Comparison of ENCODE assay signal across 18 cellular contexts in the genomic region with DNA sequence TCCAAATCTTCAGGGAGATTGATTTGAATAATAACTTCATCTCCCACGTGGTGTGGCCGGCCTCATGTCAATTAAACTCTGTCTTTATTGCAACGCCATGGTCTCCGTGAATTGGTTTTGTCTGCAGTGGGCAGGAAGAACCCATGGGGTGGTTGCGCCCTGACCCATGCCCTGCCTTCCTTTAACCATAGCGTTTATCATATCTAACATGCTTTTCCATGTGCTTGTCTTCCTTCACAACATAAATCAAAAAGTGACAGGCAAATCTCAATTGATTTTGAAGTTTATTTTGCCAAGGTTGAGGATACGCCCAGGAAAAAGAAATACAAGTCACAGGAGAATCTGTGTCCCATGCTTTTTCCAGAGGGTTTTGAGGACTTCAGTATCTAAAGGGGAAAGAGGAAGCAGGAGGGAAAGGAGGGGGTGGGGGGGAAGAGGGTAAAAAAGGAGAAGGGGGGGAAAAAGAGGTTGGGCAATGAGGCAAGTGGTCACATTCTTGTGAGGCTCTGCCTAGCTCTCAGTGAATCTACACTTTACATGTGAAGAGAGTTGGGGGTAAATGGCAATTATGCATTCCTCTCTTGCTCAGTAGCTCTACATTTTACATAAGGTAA.
DNase-seq lines count a peak whose midpoint lies in the region; ATAC-seq and TF ChIP-seq lines count a peak whose summit lies in the region.
"Had no signal": no experiment of that assay in that cellular context is flagged by ENCODE, and none has a peak within 500 bp of the region (broad histone marks: within the 10 kb centered on the region; RNA-seq: fewer than 3 reads in every experiment).

No MANE protein-coding gene starts in this region.

- H3K27me3 Mint-ChIP-seq in CD14-positive monocyte (ENCODE audit: low read depth in 3 of 3), result peaks cover 0 to 4% (median 1%) of the 10 kb centered on the region in 3 donors

- H3K4me3 Mint-ChIP-seq in CD14-positive monocyte, result peak overlapping the region; percentile 17 to 67

- peaks cover 51% of the 10 kb centered on the region for H3K4me1 Mint-ChIP-seq in CD14-positive monocyte

- peak overlapping the region; percentile 89 to 96 (median 95) for H3K27ac Mint-ChIP-seq in CD14-positive monocyte

- POLR2A ChIA-PET in HEK293T (lab: Yijun Ruan, JAX), result no interaction called here

- CTCF ChIA-PET in HEK293T (lab: Yijun Ruan, JAX), result interaction anchor here (0.7 to 0.8 kb wide), 2 partner anchors 11 to 16 kb away, joined by 3 to 6 read pairs; no protein-coding TSS in a partner anchor

- peaks cover 0 to 4% of the 10 kb centered on the region in 2 donors for H3K36me3 Mint-ChIP-seq in CD14-positive monocyte

- no peaks in the 10 kb centered on the region for H3K27me3 ChIP-seq in lower lobe of right lung (ENCODE audit: low read depth)
- H3K27me3 ChIP-seq: thyroid gland had no signal

- TF ChIP-seq CTCF in CD14-positive monocyte (IDR thresholded peaks at IDR 0.05) (no peak), lower lobe of right lung (IDR thresholded peaks at IDR 0.05) (no peak)

- H3K4me1 ChIP-seq in lower lobe of right lung, result peaks cover 13% of the 10 kb centered on the region
- H3K4me1 ChIP-seq: thyroid gland had no signal

- ATAC-seq in lower lobe of right lung (peak; percentile 34), HG02763 (IDR thresholded peaks at IDR 0.05; ENCODE audit: unreplicated experiment) (no peak), GM21529 (IDR thresholded peaks at IDR 0.05; ENCODE audit: unreplicated experiment) (no peak)

- no peak overlapping the region for H3K4me3 ChIP-seq in lower lobe of right lung
- H3K4me3 ChIP-seq: PC-9, skin epidermis, thyroid gland had no signal

- H3K36me3 ChIP-seq in lower lobe of right lung, result no peaks in the 10 kb centered on the region
- H3K36me3 ChIP-seq: thyroid gland had no signal

- DNase-seq in CD14-positive monocyte (ENCODE audit: low spot score) (peak; percentile 49), HEK293T (ENCODE audit: extremely low spot score) (no peak), OCI-M1 (lab: John Stamatoyannopoulos, UW) (peak; percentile 45), lower lobe of right lung (no peak), NCI-H69 (lab: John Stamatoyannopoulos, UW) (no peak)
- no peak for DNase-seq in NK-92 treated with Interleukin-12 subunit alpha and Interleukin-12 subunit beta, amount 100 ng/mL, for 24 hours (lab: John Stamatoyannopoulos, UW)
- DNase-seq: cerebellar nuclear complex, DMS53, hippocampal formation, Karpas-422, NCI-H1436, NCI-H345, PC-9, thyroid gland had no signal

- peaks cover 0 to 4% (median 2%) of the 10 kb centered on the region in 7 donors for H3K9me3 Mint-ChIP-seq in CD14-positive monocyte

- no peaks in the 10 kb centered on the region for H3K9me3 ChIP-seq in lower lobe of right lung
- H3K9me3 ChIP-seq: thyroid gland had no signal

- H3K27ac ChIP-seq in lower lobe of right lung, result no peak overlapping the region
- H3K27ac ChIP-seq: PC-9, skin epidermis, thyroid gland, VCaP had no signal

- intact Hi-C loops in CD14-positive monocyte (cut with micrococcal nuclease), result no loop called here
- intact Hi-C loops in lower lobe of right lung (cut with DNase I), result no loop called here

TF ChIP-seq in HEK293T, 16 proteins besides CTCF, POLR2A, EP300 and RAD21:
- TF ChIP-seq PKNOX1 (IDR thresholded peaks at IDR 0.05) (peak; percentile 82), LEF1 (IDR thresholded peaks at IDR 0.05; ENCODE audit: borderline replicate concordance) (no peak)

Comparison
In these comparisons a context has a peak if more than half of its experiments do, and no peak if none do; other contexts are left out.
1. DNase-seq: peak in CD14-positive monocyte (single experiment) and OCI-M1 (single experiment); none in HEK293T (single experiment), lower lobe of right lung (single experiment), NK-92 treated with Interleukin-12 subunit alpha and Interleukin-12 subunit beta, amount 100 ng/mL, for 24 hours (single experiment) and NCI-H69 (single experiment).
2. ATAC-seq: peak in lower lobe of right lung (2 of 2); none in HG02763 (single experiment) and GM21529 (single experiment).